ENCODE assay signal across 28 cellular contexts in the genomic region with DNA sequence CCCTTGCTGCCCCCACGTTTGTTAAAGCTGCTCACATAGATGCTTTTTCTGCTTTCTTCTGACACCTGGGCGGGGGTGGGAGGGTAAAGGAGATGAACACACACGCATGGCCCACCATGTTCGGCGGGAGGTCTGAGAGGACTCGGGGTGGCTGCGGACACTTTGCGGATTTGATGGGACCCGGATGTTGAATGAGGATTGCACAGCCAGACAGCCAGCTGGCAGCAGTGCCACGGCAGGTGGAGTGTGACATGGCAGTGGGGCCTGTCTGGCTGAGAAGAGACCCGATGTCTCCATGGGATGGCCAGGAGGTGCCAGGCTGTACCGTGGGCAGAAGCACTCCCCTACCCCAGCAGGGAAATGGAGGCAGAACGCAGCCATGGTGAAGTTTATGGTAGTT. TPM values are rescaled to one million over a fixed set of nuclear protein-coding genes. Genes with fewer than 3 reads are reported as not detected.
DNase-seq lines count a peak whose midpoint lies in the region; ATAC-seq and TF ChIP-seq lines count a peak whose summit lies in the region.
"Had no signal": no experiment of that assay in that cellular context is flagged by ENCODE, and none has a peak within 500 bp of the region (broad histone marks: within the 10 kb centered on the region; RNA-seq: fewer than 3 reads in every experiment).

No MANE protein-coding gene starts in this region.

- CTCF ChIA-PET in CD4-positive, alpha-beta T cell (lab: Charles Lee) = interaction anchor here (1.3 kb wide), 1 partner anchor 47 kb away, joined by 3 read pairs; no protein-coding TSS in a partner anchor

- H3K36me3 Mint-ChIP-seq in CD4-positive, alpha-beta T cell (ENCODE audit: low read depth) = peaks cover 52% of the 10 kb centered on the region
- H3K36me3 Mint-ChIP-seq: naive B cell had no signal

- no peak for DNase-seq in CD4-positive, alpha-beta T cell
- DNase-seq in cerebellum (ENCODE audit: low spot score) (peak; percentile 68), mesenteric fat pad (ENCODE audit: low spot score) (peak; percentile 83), spleen (peak; percentile 66), HPDE6-E6E7 (ENCODE audit: extremely low spot score) (no peak), NCI-H1694 (lab: John Stamatoyannopoulos, UW) (no peak), LoVo (ENCODE audit: low spot score) (no peak), smooth muscle cell (lab: John Stamatoyannopoulos, UW; ENCODE audit: unreplicated experiment) (no peak)
- DNase-seq: activated CD4-positive, alpha-beta memory T cell treated with anti-CD3 and anti-CD28 coated beads for 36 hours; activated CD4-positive, CD25-positive, alpha-beta regulatory T cell; activated CD8-positive, alpha-beta memory T cell treated with anti-CD3 and anti-CD28 coated beads, Interleukin-2, amount 50 U/mL, for 48 hours; DND-41; left cardiac atrium; mesendoderm; naive B cell; NCI-H1048; NCI-H1930; retina; RPMI8226; stimulated activated CD4-positive, alpha-beta T cell treated with anti-CD3 and anti-CD28 coated beads, Interleukin-15, amount 100 ng/mL, for 24 hours; upper lobe of left lung had no signal

- H3K4me1 ChIP-seq in spleen (peaks cover 17 to 85% (median 47%) of the 10 kb centered on the region in 6 donors), smooth muscle cell (ENCODE audit: low read depth) (peaks cover 7% of the 10 kb centered on the region)

- H2AFZ ChIP-seq in smooth muscle cell (ENCODE audit: low read depth) = no peak overlapping the region

- no peaks in the 10 kb centered on the region for H3K9me3 ChIP-seq in CD4-positive, alpha-beta T cell (ENCODE audit: control insufficient read depth, low read length)
- H3K9me3 ChIP-seq in spleen = no peaks in the 10 kb centered on the region
- no peaks in the 10 kb centered on the region for H3K9me3 ChIP-seq in smooth muscle cell (replicated peaks; ENCODE audit: low read depth)
- H3K9me3 ChIP-seq: upper lobe of left lung had no signal

- no peak for TF ChIP-seq CTCF in CD4-positive, alpha-beta T cell (IDR thresholded peaks at IDR 0.05)
- no peak for TF ChIP-seq CTCF in spleen (IDR thresholded peaks at IDR 0.05 in 8 of 11, conservative IDR thresholded peaks at IDR 0.05 in 3 of 11)
- no peak for TF ChIP-seq CTCF in smooth muscle cell (IDR thresholded peaks at IDR 0.05; ENCODE audit: borderline replicate concordance, insufficient read depth, poor library complexity, severe bottlenecking)

- ATAC-seq in CD4-positive, alpha-beta T cell (ENCODE audit: poor library complexity) = no peak
- ATAC-seq: activated T-helper 17 cell treated with anti-CD3 and anti-CD28 coated beads, Interleukin-2, amount 50 U/mL, for 72 hours; GM12878; HCT116 had no signal

- H3K27me3 Mint-ChIP-seq in CD4-positive, alpha-beta T cell = no peaks in the 10 kb centered on the region
- H3K27me3 Mint-ChIP-seq: activated CD4-positive, alpha-beta memory T cell treated with anti-CD3 and anti-CD28 coated beads for 36 hours; activated naive CD4-positive, alpha-beta T cell treated with anti-CD3 and anti-CD28 coated beads, Interleukin-2, amount 50 U/mL, for 24 hours; activated T-helper 17 cell treated with anti-CD3 and anti-CD28 coated beads, Interleukin-2, amount 50 U/mL, for 72 hours; central memory CD8-positive, alpha-beta T cell; naive B cell; stimulated activated naive CD8-positive, alpha-beta T cell treated with anti-CD3 and anti-CD28 coated beads, Interleukin-15, Interleukin-2, amounts not matched to agents 100 ng/mL and 50 ng/mL, for 24 hours had no signal

- no peak overlapping the region for H3K9ac ChIP-seq in smooth muscle cell (ENCODE audit: low read depth)

- peaks cover 78% of the 10 kb centered on the region for H3K4me1 Mint-ChIP-seq in CD4-positive, alpha-beta T cell (ENCODE audit: low read depth)

- intact Hi-C loops in CD4-positive, alpha-beta T cell (cut with DNase I, micrococcal nuclease) = no loop called here
- intact Hi-C loops in spleen (cut with DNase I; ENCODE audit: low total_unique reads) = no loop called here

- H3K79me2 ChIP-seq in smooth muscle cell (ENCODE audit: low read depth) = peaks cover 70% of the 10 kb centered on the region

- no peaks in the 10 kb centered on the region for H3K9me3 Mint-ChIP-seq in CD4-positive, alpha-beta T cell
- H3K9me3 Mint-ChIP-seq: activated CD4-positive, alpha-beta memory T cell treated with anti-CD3 and anti-CD28 coated beads for 36 hours; activated naive CD4-positive, alpha-beta T cell treated with anti-CD3 and anti-CD28 coated beads, Interleukin-2, amount 50 U/mL, for 24 hours; activated T-helper 17 cell treated with anti-CD3 and anti-CD28 coated beads, Interleukin-2, amount 50 U/mL, for 72 hours; central memory CD8-positive, alpha-beta T cell; naive B cell; stimulated activated naive CD8-positive, alpha-beta T cell treated with anti-CD3 and anti-CD28 coated beads, Interleukin-15, Interleukin-2, amounts not matched to agents 100 ng/mL and 50 ng/mL, for 24 hours had no signal

- H3K4me2 ChIP-seq in smooth muscle cell = no peak overlapping the region

- no peak for TF ChIP-seq POLR2A in spleen (IDR thresholded peaks at IDR 0.05)

- H3K4me3 ChIP-seq in spleen (no peak overlapping the region), smooth muscle cell (no peak overlapping the region)
- H3K4me3 ChIP-seq: GM12878, upper lobe of left lung had no signal

- H3K36me3 ChIP-seq in spleen (peaks cover 0 to 48% (median 16%) of the 10 kb centered on the region in 6 donors), smooth muscle cell (ENCODE audit: low read depth) (no peaks in the 10 kb centered on the region)

- no peak overlapping the region for H3K4me3 Mint-ChIP-seq in CD4-positive, alpha-beta T cell
- H3K4me3 Mint-ChIP-seq: activated CD4-positive, alpha-beta memory T cell treated with anti-CD3 and anti-CD28 coated beads for 36 hours; activated naive CD4-positive, alpha-beta T cell treated with anti-CD3 and anti-CD28 coated beads, Interleukin-2, amount 50 U/mL, for 24 hours; activated T-helper 17 cell treated with anti-CD3 and anti-CD28 coated beads, Interleukin-2, amount 50 U/mL, for 72 hours; central memory CD8-positive, alpha-beta T cell; naive B cell; stimulated activated naive CD8-positive, alpha-beta T cell treated with anti-CD3 and anti-CD28 coated beads, Interleukin-15, Interleukin-2, amounts not matched to agents 100 ng/mL and 50 ng/mL, for 24 hours had no signal

- POLR2A ChIA-PET in CD4-positive, alpha-beta T cell (lab: Charles Lee) = no interaction called here

- H4K20me1 ChIP-seq in smooth muscle cell (ENCODE audit: low read depth) = peaks cover 100% of the 10 kb centered on the region

- 90 to 96% (median 92%) methylated on average over 13 of the region's 13 CpGs for WGBS in spleen, 5 donors
- 90% methylated on average over 13 of the region's 13 CpGs for WGBS in smooth muscle cell (ENCODE audit: low lambda C conversion rate)

- no peaks in the 10 kb centered on the region for H3K27me3 ChIP-seq in CD4-positive, alpha-beta T cell (ENCODE audit: control insufficient read depth, insufficient read depth, low read length)
- H3K27me3 ChIP-seq in spleen (replicated peaks in 1 of 7) (no peaks in the 10 kb centered on the region), smooth muscle cell (ENCODE audit: low read depth) (no peaks in the 10 kb centered on the region)
- H3K27me3 ChIP-seq: upper lobe of left lung had no signal

- H3K27ac Mint-ChIP-seq in CD4-positive, alpha-beta T cell = peak overlapping the region; percentile 86
- H3K27ac Mint-ChIP-seq: activated T-helper 17 cell treated with anti-CD3 and anti-CD28 coated beads, Interleukin-2, amount 50 U/mL, for 72 hours; stimulated activated naive CD8-positive, alpha-beta T cell treated with anti-CD3 and anti-CD28 coated beads, Interleukin-15, Interleukin-2, amounts not matched to agents 100 ng/mL and 50 ng/mL, for 24 hours had no signal

- H3F3A ChIP-seq in smooth muscle cell (ENCODE audit: low read depth) = no peaks in the 10 kb centered on the region

- H3K27ac ChIP-seq in CD4-positive, alpha-beta T cell (ENCODE audit: low read depth, low read length) = no peak overlapping the region
- H3K27ac ChIP-seq in spleen (no peak overlapping the region), smooth muscle cell (ENCODE audit: low read depth) (no peak overlapping the region)
- H3K27ac ChIP-seq: epithelial cell of prostate had no signal

RNA-seq across cellular contexts. Expression of gene PPP2R2D, which starts 31.2 kb away (rescaled TPM):
- 10 to 100 TPM; 32.6 to 32.9 TPM for total RNA-seq in CD4-positive, alpha-beta T cell
- 51.1 TPM for total RNA-seq in cerebellum
- 27.4 TPM for total RNA-seq in mesenteric fat pad
- 10 to 100 TPM; 28.0 to 41.2 (median 35.3) TPM for total RNA-seq in spleen
- polyA plus RNA-seq in spleen = 10 to 100 TPM; 15.6 to 21.0 (median 17.3) TPM
- 25.1 and 27.1 TPM in 2 replicates for total RNA-seq in smooth muscle cell
- polyA plus RNA-seq in smooth muscle cell = 22.2 and 22.5 TPM in 2 replicates

RNA-seq across cellular contexts. Expression of gene BNIP3, which starts 49.7 kb away (rescaled TPM):
- 10 to 100 TPM; 21.0 to 23.6 TPM for total RNA-seq in CD4-positive, alpha-beta T cell
- total RNA-seq in cerebellum (31.1 TPM), mesenteric fat pad (63.1 TPM), spleen (10 to 100 TPM; 13.9 to 42.6 (median 36.9) TPM), smooth muscle cell (290 and 292 TPM in 2 replicates)
- polyA plus RNA-seq in spleen (1 to 10 TPM; 4.2 to 8.4 (median 6.4) TPM), smooth muscle cell (213 and 244 TPM in 2 replicates)

Comparison
In these comparisons a context has a peak if more than half of its experiments do, and no peak if none do; other contexts are left out.
1. DNase-seq: peak in cerebellum (single experiment), mesenteric fat pad (single experiment) and spleen (single experiment); none in CD4-positive, alpha-beta T cell (0 of 10), HPDE6-E6E7 (single experiment), NCI-H1694 (single experiment), LoVo (single experiment) and smooth muscle cell (single experiment).